8 cellular contexts compared by ENCODE assay signal in the genomic region with DNA sequence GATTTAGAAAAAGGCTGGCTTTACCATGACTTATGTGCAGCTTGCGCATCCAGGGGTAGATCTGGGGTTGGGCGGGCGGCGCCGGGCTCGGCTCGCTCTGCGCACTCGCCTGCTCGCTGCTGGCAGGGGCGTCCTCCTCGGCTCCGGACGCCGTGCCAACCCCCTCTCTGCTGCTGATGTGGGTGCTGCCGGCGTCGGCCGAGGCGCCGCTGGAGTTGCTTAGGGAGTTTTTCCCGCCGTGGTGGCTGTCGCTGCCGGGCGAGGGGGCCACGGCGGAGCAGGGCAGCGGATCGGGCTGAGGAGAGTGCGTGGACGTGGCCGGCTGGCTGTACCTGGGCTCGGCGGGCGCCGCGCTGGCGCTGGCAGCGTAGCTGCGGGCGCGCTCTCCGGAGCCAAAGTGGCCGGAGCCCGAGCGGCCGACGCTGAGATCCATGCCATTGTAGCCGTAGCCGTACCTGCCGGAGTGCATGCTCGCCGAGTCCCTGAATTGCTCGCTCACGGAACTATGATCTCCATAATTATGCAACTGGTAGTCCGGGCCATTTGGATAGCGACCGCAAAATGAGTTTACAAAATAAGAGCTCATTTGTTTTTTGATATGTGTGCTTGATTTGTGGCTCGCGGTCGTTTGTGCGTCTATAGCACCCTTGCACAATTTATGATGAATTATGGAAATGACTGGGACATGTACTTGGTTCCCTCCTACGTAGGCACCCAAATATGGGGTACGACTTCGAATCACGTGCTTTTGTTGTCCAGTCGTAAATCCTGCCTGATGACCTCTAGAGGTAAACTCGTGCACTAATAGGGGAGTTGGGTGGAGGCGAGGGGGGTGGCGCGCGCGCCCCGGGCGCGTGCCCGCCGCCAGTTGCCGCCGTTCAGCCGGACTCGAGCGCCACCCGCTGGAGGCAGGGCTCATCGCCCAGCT. TPM values are rescaled to one million over a fixed set of nuclear protein-coding genes. Genes with fewer than 3 reads are reported as not detected.
A peak's percentile ranks its signal among the peaks of the same experiment; 100 is the strongest.
DNase-seq lines count a peak whose midpoint lies in the region; ATAC-seq, FAIRE-seq and TF ChIP-seq lines count a peak whose summit lies in the region.

Gene HOXA5, minus strand, starts transcription at position 660 of the 928 bp plus-strand sequence. Its CDS starts 74 bp downstream, at position 586.

- H3K9me3 ChIP-seq in kidney (ENCODE audit: control insufficient read depth in 1 of 2, low read length in 2 of 2) (no peaks in the 10 kb centered on the region), spleen (no peaks in the 10 kb centered on the region)

- TF ChIP-seq POLR2A in spleen (IDR thresholded peaks at IDR 0.05), result peak in 1 of 3 donors; percentile 87

- H3K27ac ChIP-seq in KMS-11 (no peak within 1 kb of the TSS), kidney (ENCODE audit: low read depth in 2 of 2, low read length in 2 of 2) (peak within 1 kb of the TSS; percentile 97), spleen (peak within 1 kb of the TSS; percentile 66 to 95 (median 82))

- no peaks in the 10 kb centered on the region for H3K4me1 Mint-ChIP-seq in activated T-helper 1 cell treated with anti-CD3 and anti-CD28 coated beads, Interleukin-12 subunit alpha, Interleukin-12 subunit beta, Interleukin-2, Interleukin-4 antibody, amounts not matched to agents 30 ng/mL and 10 ng/mL and 1 ng/mL, durations not matched to agents 14 hours and 24 hours and 36 hours (ENCODE audit: low read depth)

- FAIRE-seq in kidney (lab: Jason Lieb, UNC), result peak; percentile 11

- no peak for ATAC-seq in activated CD4-positive, CD25-positive, alpha-beta regulatory T cell treated with anti-CD3 and anti-CD28 coated beads, Interleukin-2, amount 50 U/mL, for 24 hours

- no peak within 1 kb of the TSS for H3K4me3 Mint-ChIP-seq in activated T-helper 1 cell treated with anti-CD3 and anti-CD28 coated beads, Interleukin-12 subunit alpha, Interleukin-12 subunit beta, Interleukin-2, Interleukin-4 antibody, amounts not matched to agents 30 ng/mL and 10 ng/mL and 1 ng/mL, durations not matched to agents 14 hours and 24 hours and 36 hours

- in situ Hi-C loops in astrocyte of the cerebellum (cut with HindIII; ENCODE audit: low sequenced_read_pairs), result no loop called here

- TF ChIP-seq CTCF in KMS-11 (conservative IDR thresholded peaks at IDR 0.05; ENCODE audit: low read depth, low read length), result peak; percentile 83
- peak; percentile 73 for TF ChIP-seq CTCF in astrocyte of the cerebellum (IDR thresholded peaks at IDR 0.05; ENCODE audit: low read depth, low read length, missing control alignments)
- peak; percentile 82 for TF ChIP-seq CTCF in kidney (IDR thresholded peaks at IDR 0.05; ENCODE audit: borderline replicate concordance, extremely low read depth, insufficient read depth)
- TF ChIP-seq CTCF in spleen (IDR thresholded peaks at IDR 0.05 in 8 of 11, conservative IDR thresholded peaks at IDR 0.05 in 3 of 11), result peak in 8 of 11 experiments; percentile 47 to 87 (median 74)

- no peaks in the 10 kb centered on the region for H3K9me3 Mint-ChIP-seq in activated T-helper 1 cell treated with anti-CD3 and anti-CD28 coated beads, Interleukin-12 subunit alpha, Interleukin-12 subunit beta, Interleukin-2, Interleukin-4 antibody, amounts not matched to agents 30 ng/mL and 10 ng/mL and 1 ng/mL, durations not matched to agents 14 hours and 24 hours and 36 hours

- H3K27ac Mint-ChIP-seq in activated T-helper 1 cell treated with anti-CD3 and anti-CD28 coated beads, Interleukin-12 subunit alpha, Interleukin-12 subunit beta, Interleukin-2, Interleukin-4 antibody, amounts not matched to agents 30 ng/mL and 10 ng/mL and 1 ng/mL, durations not matched to agents 14 hours and 24 hours and 36 hours, result no peak within 1 kb of the TSS

- intact Hi-C loops in kidney (cut with DNase I), result no loop called here
- intact Hi-C loops in spleen (cut with DNase I; ENCODE audit: low total_unique reads), result no loop called here
- intact Hi-C loops in activated T-helper 1 cell treated with anti-CD3 and anti-CD28 coated beads, Interleukin-12 subunit alpha, Interleukin-12 subunit beta, Interleukin-2, Interleukin-4 antibody, amounts not matched to agents 30 ng/mL and 10 ng/mL and 1 ng/mL, durations not matched to agents 14 hours and 24 hours and 36 hours (cut with micrococcal nuclease), result no loop called here

- H3K27me3 ChIP-seq in KMS-11 (ENCODE audit: insufficient read depth, low read depth) (no peaks in the 10 kb centered on the region), spleen (replicated peaks in 1 of 7) (peaks cover 0 to 81% (median 31%) of the 10 kb centered on the region in 7 donors)

- peaks cover 38% of the 10 kb centered on the region for H3K27me3 Mint-ChIP-seq in activated T-helper 1 cell treated with anti-CD3 and anti-CD28 coated beads, Interleukin-12 subunit alpha, Interleukin-12 subunit beta, Interleukin-2, Interleukin-4 antibody, amounts not matched to agents 30 ng/mL and 10 ng/mL and 1 ng/mL, durations not matched to agents 14 hours and 24 hours and 36 hours (ENCODE audit: insufficient read depth)

- DNase-seq in COR-L47 (lab: John Stamatoyannopoulos, UW) (peak; percentile 83), astrocyte of the cerebellum (ENCODE audit: low read depth) (no peak), kidney (peak; percentile 95), spleen (peak; percentile 90), cerebellum (ENCODE audit: low spot score) (no peak)
- DNase-seq in activated T-helper 1 cell treated with anti-CD3 and anti-CD28 coated beads, Interleukin-12 subunit alpha, Interleukin-12 subunit beta, Interleukin-2, Interleukin-4 antibody, amounts not matched to agents 30 ng/mL and 10 ng/mL and 1 ng/mL, durations not matched to agents 14 hours and 24 hours and 36 hours (ENCODE audit: low spot score), result no peak

- H3K4me3 ChIP-seq in KMS-11 (IDR thresholded peaks at IDR 0.05; ENCODE audit: insufficient read depth, low read depth, low read length), result no peak within 1 kb of the TSS
- peak within 1 kb of the TSS; percentile 31 for H3K4me3 ChIP-seq in astrocyte of the cerebellum (ENCODE audit: low read depth, low read length)
- H3K4me3 ChIP-seq in kidney (ENCODE audit: low read length in 2 of 2), result peak within 1 kb of the TSS; percentile 75 to 89
- H3K4me3 ChIP-seq in spleen, result peak within 1 kb of the TSS; percentile 44 to 77 (median 49)

- H2AFZ ChIP-seq in KMS-11 (ENCODE audit: low read depth), result peak within 1 kb of the TSS; percentile 80

- no peaks in the 10 kb centered on the region for H3K79me2 ChIP-seq in KMS-11 (ENCODE audit: insufficient read depth, low read depth)

- H4K20me1 ChIP-seq in KMS-11 (ENCODE audit: insufficient read depth), result no peaks in the 10 kb centered on the region

- H3K4me1 ChIP-seq in KMS-11 (ENCODE audit: low read depth, poor library complexity, severe bottlenecking) (no peaks in the 10 kb centered on the region), kidney (ENCODE audit: control insufficient read depth in 1 of 2, insufficient read depth in 1 of 2, low read depth in 1 of 2, low read length in 2 of 2) (peaks cover 11 to 12% of the 10 kb centered on the region in 2 donors), spleen (peaks cover 8 to 34% (median 14%) of the 10 kb centered on the region in 6 donors)

- peak within 1 kb of the TSS; percentile 34 for H3K4me2 ChIP-seq in KMS-11

- peaks cover 3% of the 10 kb centered on the region for H3K36me3 Mint-ChIP-seq in activated T-helper 1 cell treated with anti-CD3 and anti-CD28 coated beads, Interleukin-12 subunit alpha, Interleukin-12 subunit beta, Interleukin-2, Interleukin-4 antibody, amounts not matched to agents 30 ng/mL and 10 ng/mL and 1 ng/mL, durations not matched to agents 14 hours and 24 hours and 36 hours (ENCODE audit: low read depth)

- 44 to 71% (median 54%) methylated on average over 55 to 86 of the region's 86 CpGs for WGBS in spleen, 5 donors

- no peak within 1 kb of the TSS; the same call in 1 of the 2 replicates for H3K9ac ChIP-seq in KMS-11
- H3K9ac ChIP-seq in kidney (ENCODE audit: low read length in 2 of 2), result peak within 1 kb of the TSS; percentile 94 to 97

- H3K36me3 ChIP-seq in KMS-11 (ENCODE audit: insufficient read depth) (no peaks in the 10 kb centered on the region), kidney (ENCODE audit: control insufficient read depth in 1 of 2, insufficient read depth in 2 of 2, low read length in 2 of 2) (peaks cover 2 to 7% of the 10 kb centered on the region in 2 donors), spleen (no peaks in the 10 kb centered on the region)

RNA-seq across cellular contexts. Expression of gene HOXA5, which starts in this region (rescaled TPM):
- total RNA-seq in kidney, result 38.0 TPM
- polyA plus RNA-seq in kidney (ENCODE audit: insufficient read depth, low read depth, low replicate concordance), result 19.4 TPM
- total RNA-seq in spleen, result 1 to 10 TPM; 3.0 to 9.3 (median 6.9) TPM
- polyA plus RNA-seq in spleen, result 1 to 10 TPM; 1.6 to 2.3 (median 2.2) TPM
- total RNA-seq in cerebellum, result not detected
- total RNA-seq in activated T-helper 1 cell treated with anti-CD3 and anti-CD28 coated beads, Interleukin-12 subunit alpha, Interleukin-12 subunit beta, Interleukin-2, Interleukin-4 antibody, amounts not matched to agents 30 ng/mL and 10 ng/mL and 1 ng/mL, durations not matched to agents 14 hours and 24 hours and 36 hours, result not detected in 2 replicates

Comparison
In these comparisons a context has a peak if more than half of its experiments do, and no peak if none do; other contexts are left out.
1. DNase-seq: peak in COR-L47 (single experiment), kidney (single experiment) and spleen (single experiment); none in astrocyte of the cerebellum (single experiment), cerebellum (single experiment) and activated T-helper 1 cell treated with anti-CD3 and anti-CD28 coated beads, Interleukin-12 subunit alpha, Interleukin-12 subunit beta, Interleukin-2, Interleukin-4 antibody, amounts not matched to agents 30 ng/mL and 10 ng/mL and 1 ng/mL, durations not matched to agents 14 hours and 24 hours and 36 hours (single experiment).
2. Peak in every context shown above with its lines, with median percentiles within 50 percentile points of each other: CTCF ChIP-seq.